25 cellular contexts compared by ENCODE assay signal in genomic region chr22:25508161-25508560, GRCh38.
"Had no signal": no experiment of that assay in that cellular context is flagged by ENCODE, and none has a peak within 500 bp of the region (broad histone marks: within the 10 kb centered on the region; RNA-seq: fewer than 3 reads in every experiment).

No MANE protein-coding gene starts in this region.

- H3K4me1 ChIP-seq: SJCRH30 had no signal

- H3K36me3 ChIP-seq: SJCRH30 had no signal

- H3K27me3 ChIP-seq: SJCRH30 had no signal

- H3K27ac ChIP-seq: SJCRH30 had no signal

- H3K4me3 ChIP-seq: SJCRH30 had no signal

- ATAC-seq: HepG2, Panc1, PC-3, Right ventricle myocardium inferior, SK-N-SH treated with all-trans-retinoic acid at 6 μM for 48 hours had no signal

- DNase-seq: IMR-90, Kasumi-1, KG1, MM.1S, NCI-H1092 treated with DMSO at 0.1 percent for 48 hours, NCI-H1417 treated with DMSO at 0.1 percent for 48 hours, NCI-H146, NCI-H1694 treated with DMSO at 0.1 percent for 48 hours, NCI-H1930, NCI-H2081, NCI-H2171, NCI-H226, NCI-H446, NCI-H510A, NCI-H524 treated with DMSO at 0.1 percent for 48 hours, NCI-H69, NCI-H774, PC-3, SHP77 treated with DMSO at 0.1 percent for 48 hours, SJCRH30, T-helper 1 cell had no signal

- H3K9me3 ChIP-seq: SJCRH30 had no signal
